Comparison of ENCODE assay signal across 22 cellular contexts in genomic region chr17:43750154-43750553, GRCh38. TPM values are rescaled to one million over a fixed set of nuclear protein-coding genes. Genes with fewer than 3 reads are reported as not detected.
DNase-seq lines count a peak whose midpoint lies in the region; TF ChIP-seq lines count a peak whose summit lies in the region.
"Had no signal": no experiment of that assay in that cellular context is flagged by ENCODE, and none has a peak within 500 bp of the region (broad histone marks: within the 10 kb centered on the region; RNA-seq: fewer than 3 reads in every experiment).

No MANE protein-coding gene starts in this region.

- H3K27ac ChIP-seq in BLaER1 treated with 17β-estradiol and CSF1 and Interleukin-3, amounts not matched to agents 10 nM and 100 nM = no peak overlapping the region
- H3K27ac ChIP-seq in PC-9 (peak overlapping the region; percentile 41), epithelial cell of prostate (peak overlapping the region; percentile 83), coronary artery (no peak overlapping the region)
- H3K27ac ChIP-seq: A549 had no signal

- CTCF ChIA-PET in PC-9 (lab: Charles Lee) = interaction anchor here (0.6 to 1.3 kb wide), 2 partner anchors 10 to 1411 kb away, joined by 3 to 5 read pairs; no protein-coding TSS in a partner anchor

- peaks cover 51 to 77% (median 62%) of the 10 kb centered on the region in 10 experiments for H3K4me1 ChIP-seq in BLaER1 treated with 17β-estradiol and CSF1 and Interleukin-3, amounts not matched to agents 10 nM and 100 nM
- peaks cover 42% of the 10 kb centered on the region for H3K4me1 ChIP-seq in PC-9 (replicated peaks; ENCODE audit: insufficient read depth)

- POLR2A ChIA-PET in PC-9 (lab: Charles Lee; ENCODE audit: unreplicated experiment) = no interaction called here

- DNase-seq in PC-9 (peak in 1 of 2 experiments; percentile 17), epithelial cell of prostate (ENCODE audit: low read depth, low spot score) (no peak), left kidney (ENCODE audit: low read depth, low spot score) (peak; percentile 27), DMS153 treated with DMSO at 0.1 percent for 48 hours (lab: John Stamatoyannopoulos, UW; ENCODE audit: unreplicated experiment) (no peak), coronary artery (ENCODE audit: low spot score) (no peak), posterior vena cava (ENCODE audit: low spot score) (no peak)
- DNase-seq: CD4-positive, CD25-positive, alpha-beta regulatory T cell; DMS79; H9; HFFc6; KG1; NCI-H1105 treated with DMSO at 0.1 percent for 48 hours; NCI-H2029 treated with DMSO at 0.1 percent for 48 hours; NCI-H510A treated with DMSO at 0.1 percent for 48 hours; NCI-H748 treated with DMSO at 0.1 percent for 48 hours; NK-92 treated with Interleukin-12 subunit alpha and Interleukin-12 subunit beta, amount 100 ng/mL, for 24 hours; Right ventricle myocardium superior had no signal

- peaks cover 23 to 49% (median 26%) of the 10 kb centered on the region in 11 experiments for H3K27me3 ChIP-seq in BLaER1 treated with 17β-estradiol and CSF1 and Interleukin-3, amounts not matched to agents 10 nM and 100 nM
- H3K27me3 ChIP-seq in PC-9 (ENCODE audit: insufficient read depth, low read depth) = no peaks in the 10 kb centered on the region

- peaks cover 24% of the 10 kb centered on the region; the same call in 1 of the 2 replicates for H3F3A ChIP-seq in PC-9 (ENCODE audit: insufficient read depth, low read depth)

- H3K36me3 ChIP-seq in BLaER1 treated with 17β-estradiol and CSF1 and Interleukin-3, amounts not matched to agents 10 nM and 100 nM = no peaks in the 10 kb centered on the region
- no peaks in the 10 kb centered on the region for H3K36me3 ChIP-seq in PC-9 (ENCODE audit: low read depth)

- no peaks in the 10 kb centered on the region for H3K9me3 ChIP-seq in BLaER1 treated with 17β-estradiol and CSF1 and Interleukin-3, amounts not matched to agents 10 nM and 100 nM (replicated peaks in 1 of 11)
- H3K9me3 ChIP-seq in PC-9 (ENCODE audit: insufficient read depth, low read depth) = no peaks in the 10 kb centered on the region
- H3K9me3 ChIP-seq: A549 had no signal

- no peak overlapping the region for H3K4me3 ChIP-seq in BLaER1 treated with 17β-estradiol and CSF1 and Interleukin-3, amounts not matched to agents 10 nM and 100 nM
- H3K4me3 ChIP-seq in PC-9 (peak overlapping the region; percentile 3; the same call in 1 of the 2 replicates), coronary artery (no peak overlapping the region)
- H3K4me3 ChIP-seq: A549 had no signal

- no peaks in the 10 kb centered on the region for H3K9me2 ChIP-seq in PC-9 (ENCODE audit: insufficient read depth)

- H3K4me2 ChIP-seq in BLaER1 treated with 17β-estradiol and CSF1 and Interleukin-3, amounts not matched to agents 10 nM and 100 nM = peak overlapping the region; percentile 39 to 79 (median 64)
- peak overlapping the region; percentile 56 for H3K4me2 ChIP-seq in PC-9
- H3K4me2 ChIP-seq: A549 had no signal

- no peaks in the 10 kb centered on the region for H3K79me2 ChIP-seq in PC-9 (ENCODE audit: low read depth)

- no peak for TF ChIP-seq CTCF in PC-9 (conservative IDR thresholded peaks at IDR 0.05)
- TF ChIP-seq CTCF in coronary artery (IDR thresholded peaks at IDR 0.05) = no peak

- peaks cover 0 to 11% (median 3%) of the 10 kb centered on the region in 11 experiments; a peak in 4 of 22 replicates for H4K20me1 ChIP-seq in BLaER1 treated with 17β-estradiol and CSF1 and Interleukin-3, amounts not matched to agents 10 nM and 100 nM
- H4K20me1 ChIP-seq in PC-9 (ENCODE audit: insufficient read depth) = no peaks in the 10 kb centered on the region

- no TSS peak for BruUV-seq in PC-9 (replicated peaks; lab: Mats Ljungman, UMichigan)

- intact Hi-C loops in PC-9 (cut with micrococcal nuclease; ENCODE audit: unreplicated experiment) (no loop called here), posterior vena cava (cut with DNase I) (loop anchor here in 1 of 2 donors (5.0 to 10.0 kb wide), 2 partner anchors 33 to 175 kb away; no protein-coding TSS in a partner anchor)

- no peak overlapping the region for H3K9ac ChIP-seq in BLaER1 treated with 17β-estradiol and CSF1 and Interleukin-3, amounts not matched to agents 10 nM and 100 nM

- 0 out of 2 replicates have a peak overlapping the region, but pooled peaks have one; percentile 29 for H2AFZ ChIP-seq in PC-9

RNA-seq across cellular contexts. Expression of gene SOST, which starts 8.4 kb away (rescaled TPM):
- total RNA-seq in PC-9 (2021) = not detected in 2 replicates
- total RNA-seq in posterior vena cava = not detected
- total RNA-seq: B cell; CD4-positive, CD25-positive, alpha-beta regulatory T cell; H9; HFFc6; HT-29; Right ventricle myocardium superior; SK-MEL-5 had no signal

RNA-seq across cellular contexts. Expression of gene DUSP3, which starts 28.6 kb away (rescaled TPM):
- total RNA-seq in PC-9 (2021) = 37.2 and 38.4 TPM in 2 replicates
- 100 to 1,000 TPM; 169 to 172 TPM for total RNA-seq in posterior vena cava

RNA-seq across cellular contexts. Expression of gene CFAP97D1, which starts 30.1 kb away (rescaled TPM):
- total RNA-seq in PC-9 (2021) = not detected in 2 replicates
- total RNA-seq in posterior vena cava = not detected
- total RNA-seq: B cell; CD4-positive, CD25-positive, alpha-beta regulatory T cell; H9; HFFc6; Right ventricle myocardium superior had no signal

Comparison
In these comparisons a context has a peak if more than half of its experiments do, and no peak if none do; other contexts are left out.
1. H3K27ac ChIP-seq: peak in PC-9 (single experiment) and epithelial cell of prostate (single experiment); none in BLaER1 treated with 17β-estradiol and CSF1 and Interleukin-3, amounts not matched to agents 10 nM and 100 nM (0 of 11) and coronary artery (0 of 2).